1 cellular context compared by ENCODE assay signal in genomic region chr1:234361102-234361603, GRCh38.
TF ChIP-seq lines count a peak whose summit lies in the region.

No MANE protein-coding gene starts in this region.

TF ChIP-seq in K562, 482 proteins besides CTCF, POLR2A, EP300 and RAD21 (continued from another document and continues in another):
- TF ChIP-seq FOXO4 (CRISPR knock-in tag; IDR thresholded peaks at IDR 0.05) (no peak), ZNF583 (CRISPR knock-in tag; IDR thresholded peaks at IDR 0.05) (peak; percentile 90), ZNF79 (CRISPR knock-in tag; IDR thresholded peaks at IDR 0.05; ENCODE audit: low read depth) (no peak), BCOR (IDR thresholded peaks at IDR 0.05) (no peak), HCFC1 (IDR thresholded peaks at IDR 0.05; ENCODE audit: low read depth, low read length) (no peak), TSC22D4 (tag; IDR thresholded peaks at IDR 0.05) (no peak), ZNF3 (CRISPR knock-in tag; IDR thresholded peaks at IDR 0.05) (no peak), ZBTB1 (CRISPR knock-in tag; IDR thresholded peaks at IDR 0.05; ENCODE audit: borderline replicate concordance, low read depth) (no peak), NFIX (CRISPR knock-in tag; IDR thresholded peaks at IDR 0.05; ENCODE audit: low read depth) (no peak), MYC (IDR thresholded peaks at IDR 0.05; ENCODE audit: low read depth, low read length) (no peak), MYC (CRISPR knock-in tag; IDR thresholded peaks at IDR 0.05; ENCODE audit: borderline replicate concordance, low read depth) (no peak), CTBP1 (IDR thresholded peaks at IDR 0.05; ENCODE audit: borderline replicate concordance) (peak; percentile 35; the same call in 1 of the 2 replicates), BHLHE40 (IDR thresholded peaks at IDR 0.05; ENCODE audit: low read length) (no peak), TOE1 (IDR thresholded peaks at IDR 0.05; ENCODE audit: borderline replicate concordance) (no peak), TOE1 (CRISPR knock-in tag; IDR thresholded peaks at IDR 0.05; ENCODE audit: borderline replicate concordance, low read depth) (no peak), ZNF644 (tag; IDR thresholded peaks at IDR 0.05; ENCODE audit: low read depth) (peak; percentile 85), MCM2 (IDR thresholded peaks at IDR 0.05; ENCODE audit: low read depth) (no peak), ZNF740 (CRISPR knock-in tag; IDR thresholded peaks at IDR 0.05) (no peak), ZNF740 (tag; IDR thresholded peaks at IDR 0.05) (peak in 1 of 2 experiments; percentile 82; a peak in 1 of 4 replicates), ZNF75A (CRISPR knock-in tag; IDR thresholded peaks at IDR 0.05) (no peak), C11orf30 (IDR thresholded peaks at IDR 0.05; ENCODE audit: low read depth) (no peak), NR2C1 (IDR thresholded peaks at IDR 0.05) (peak; percentile 44; the same call in 1 of the 2 replicates), NR2C1 (tag; IDR thresholded peaks at IDR 0.05) (peak; percentile 87), SRSF1 (IDR thresholded peaks at IDR 0.05; ENCODE audit: low read depth, low read length) (no peak), LCOR (CRISPR knock-in tag; IDR thresholded peaks at IDR 0.05) (no peak), ZNF232 (CRISPR knock-in tag; IDR thresholded peaks at IDR 0.05) (no peak), JUND (IDR thresholded peaks at IDR 0.05; ENCODE audit: borderline replicate concordance, low read depth, low read length) (no peak), JUND (tag; IDR thresholded peaks at IDR 0.05; ENCODE audit: borderline replicate concordance, low read depth, low read length) (peak; percentile 66; the same call in 2 of the 3 replicates), SOX6 (IDR thresholded peaks at IDR 0.05) (peak; percentile 62; the same call in 1 of the 2 replicates), HMBOX1 (IDR thresholded peaks at IDR 0.05) (peak; percentile 47; the same call in 1 of the 2 replicates), XRCC5 (IDR thresholded peaks at IDR 0.05; ENCODE audit: low read depth, low read length) (no peak), IFI16 (CRISPR knock-in tag; IDR thresholded peaks at IDR 0.05) (no peak), ZFP91 (CRISPR knock-in tag; IDR thresholded peaks at IDR 0.05) (no peak), BRF1 (IDR thresholded peaks at IDR 0.05; ENCODE audit: borderline replicate concordance, extremely low read depth, insufficient read length) (no peak), ZC3H4 (CRISPR knock-in tag; IDR thresholded peaks at IDR 0.05; ENCODE audit: borderline replicate concordance) (no peak), TAF9B (IDR thresholded peaks at IDR 0.05; ENCODE audit: partially characterized antibody) (no peak), NFIC (IDR thresholded peaks at IDR 0.05) (no peak), PML (IDR thresholded peaks at IDR 0.05; ENCODE audit: low read length) (no peak), MAX (CRISPR knock-in tag; IDR thresholded peaks at IDR 0.05) (no peak), ZNF584 (CRISPR knock-in tag; IDR thresholded peaks at IDR 0.05; ENCODE audit: low read depth) (peak; percentile 89; the same call in 1 of the 2 replicates), ZBTB26 (CRISPR knock-in tag; IDR thresholded peaks at IDR 0.05) (0 out of 2 replicates have a peak, but pooled peaks have one; percentile 35), STAG1 (CRISPR knock-in tag; IDR thresholded peaks at IDR 0.05; ENCODE audit: borderline replicate concordance) (no peak), HMG20B (CRISPR knock-in tag; IDR thresholded peaks at IDR 0.05) (no peak), MXD1 (CRISPR knock-in tag; IDR thresholded peaks at IDR 0.05; ENCODE audit: borderline replicate concordance, poor library complexity, severe bottlenecking) (no peak), RBM14 (IDR thresholded peaks at IDR 0.05; ENCODE audit: borderline replicate concordance, insufficient read depth, low read depth, low read length) (no peak), PTBP1 (IDR thresholded peaks at IDR 0.05; ENCODE audit: low read depth, low read length) (no peak), FOXA1 (IDR thresholded peaks at IDR 0.05; ENCODE audit: borderline replicate concordance) (no peak), ZNF124 (CRISPR knock-in tag; IDR thresholded peaks at IDR 0.05) (no peak), MLLT1 (IDR thresholded peaks at IDR 0.05) (no peak), ARID2 (IDR thresholded peaks at IDR 0.05) (no peak), ZNF311 (CRISPR knock-in tag; IDR thresholded peaks at IDR 0.05) (peak; percentile 73; the same call in 1 of the 2 replicates), HLTF (IDR thresholded peaks at IDR 0.05) (no peak), XRCC4 (IDR thresholded peaks at IDR 0.05; ENCODE audit: extremely low read depth, insufficient read depth, insufficient read length) (no peak), CHD4 (IDR thresholded peaks at IDR 0.05; ENCODE audit: insufficient read depth, insufficient replicate concordance, low read depth, low read length, poor library complexity, severe bottlenecking) (no peak), MTA2 (IDR thresholded peaks at IDR 0.05; ENCODE audit: low read depth) (no peak; the same call in 1 of the 2 replicates), EHMT2 (IDR thresholded peaks at IDR 0.05) (peak; percentile 93), ZBTB5 (IDR thresholded peaks at IDR 0.05) (no peak), RBM34 (IDR thresholded peaks at IDR 0.05; ENCODE audit: borderline replicate concordance, insufficient read depth, low read length) (no peak), HMGXB4 (CRISPR knock-in tag; IDR thresholded peaks at IDR 0.05) (no peak), THAP7 (CRISPR knock-in tag; IDR thresholded peaks at IDR 0.05) (no peak), OTX1 (CRISPR knock-in tag; IDR thresholded peaks at IDR 0.05) (0 out of 2 replicates have a peak, but pooled peaks have one; percentile 2)
